34 cellular contexts compared by ENCODE assay signal in the genomic region with DNA sequence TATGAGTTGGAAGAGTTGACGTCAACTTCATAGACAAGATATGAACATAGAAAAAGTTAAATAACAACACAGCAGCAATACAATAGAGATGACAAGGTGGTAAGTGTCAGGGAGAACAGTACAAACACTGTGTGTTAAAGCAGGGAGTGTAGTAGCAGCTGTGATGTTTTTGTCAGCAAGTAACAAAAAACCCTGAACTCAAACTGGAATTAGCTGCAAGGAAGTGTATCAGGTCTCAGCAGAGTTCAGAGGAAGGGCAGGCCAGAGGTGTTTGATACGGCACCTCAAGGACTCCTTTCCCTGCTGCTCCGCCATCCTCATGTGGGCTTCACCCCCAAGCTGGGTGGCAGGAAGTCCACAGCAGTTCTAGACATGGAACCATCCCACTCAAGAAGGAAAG.
"Had no signal": no experiment of that assay in that cellular context is flagged by ENCODE, and none has a peak within 500 bp of the region (broad histone marks: within the 10 kb centered on the region; RNA-seq: fewer than 3 reads in every experiment).

No MANE protein-coding gene starts in this region.

- H3K36me3 ChIP-seq: MG63 had no signal

- H3K9me3 ChIP-seq: MG63 had no signal

- DNase-seq: Karpas-422, Kasumi-1, MG63, MM.1S, MV-4-11, NCI-H1048, NCI-H1092, NCI-H1092 treated with DMSO at 0.1 percent for 48 hours, NCI-H1105, NCI-H1105 treated with DMSO at 0.1 percent for 48 hours, NCI-H1417, NCI-H1417 treated with DMSO at 0.1 percent for 48 hours, NCI-H1436, NCI-H1436 treated with DMSO at 0.1 percent for 48 hours, NCI-H146, NCI-H1694, NCI-H1694 treated with DMSO at 0.1 percent for 48 hours, NCI-H187, NCI-H187 treated with DMSO at 0.1 percent for 48 hours, NCI-H1930, NCI-H2029, NCI-H2029 treated with DMSO at 0.1 percent for 48 hours, NCI-H2081, NCI-H2081 treated with DMSO at 0.1 percent for 48 hours, NCI-H2107, NCI-H2171, NCI-H2171 treated with DMSO at 0.1 percent for 48 hours, NCI-H2227 treated with DMSO at 0.1 percent for 48 hours, NCI-H226, NCI-H345, NCI-H446, NCI-H446 treated with DMSO at 0.1 percent for 48 hours, NCI-H510A, NCI-H510A treated with DMSO at 0.1 percent for 48 hours had no signal

- H3K27me3 ChIP-seq: MG63 had no signal

- H3K4me3 ChIP-seq: MG63 had no signal
